Comparison of ENCODE assay signal across 8 cellular contexts in the genomic region with DNA sequence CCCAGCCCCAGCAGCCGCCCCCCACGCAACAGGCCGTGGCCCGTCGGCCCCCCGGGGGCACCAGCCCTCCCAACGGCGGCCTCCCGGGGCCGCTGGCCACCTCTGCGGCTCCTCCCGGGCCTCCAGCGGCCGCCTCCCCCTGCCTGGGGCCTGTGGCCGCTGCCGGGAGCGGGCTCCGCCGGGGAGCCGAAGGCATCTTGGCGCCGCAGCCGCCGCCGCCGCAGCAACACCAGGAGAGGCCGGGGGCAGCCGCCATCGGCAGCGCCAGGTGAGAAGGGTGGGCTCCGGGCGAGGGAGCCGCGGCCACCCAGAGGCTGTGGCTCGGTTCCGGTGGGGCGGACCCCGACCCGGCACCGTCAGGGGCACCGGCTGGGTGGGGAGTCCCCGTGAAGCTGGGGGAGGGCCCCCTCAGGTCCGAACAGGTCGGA.
DNase-seq lines count a peak whose midpoint lies in the region; TF ChIP-seq lines count a peak whose summit lies in the region.

No MANE protein-coding gene starts in this region.

- H3K9ac ChIP-seq in MM.1S (ENCODE audit: low read length) (peak overlapping the region; percentile 98), mucosa of stomach (ENCODE audit: low read length) (peak overlapping the region; percentile 98)

- H3K4me1 ChIP-seq in MM.1S (ENCODE audit: low read length) (peaks cover 12% of the 10 kb centered on the region; the same call in 1 of the 2 replicates), mucosa of stomach (ENCODE audit: control insufficient read depth, insufficient read depth, low read length) (peaks cover 11% of the 10 kb centered on the region)

- no peaks in the 10 kb centered on the region for H3K9me3 ChIP-seq in MM.1S (replicated peaks; ENCODE audit: insufficient read depth, low read length)
- no peaks in the 10 kb centered on the region for H3K9me3 ChIP-seq in mucosa of stomach (ENCODE audit: control insufficient read depth, low read length)

- H3K4me2 ChIP-seq in MM.1S (ENCODE audit: low read depth, low read length), result peak overlapping the region; percentile 39; the same call in 1 of the 2 replicates

- H3K27ac ChIP-seq in MM.1S (ENCODE audit: low read length) (peak overlapping the region; percentile 83), coronary artery (peak overlapping the region; percentile 97 to 100)

- no peaks in the 10 kb centered on the region for H3K9me2 ChIP-seq in MM.1S (replicated peaks; ENCODE audit: insufficient read depth, low read length)

- H3K4me3 ChIP-seq in MM.1S (ENCODE audit: low read length), result peak overlapping the region; percentile 84
- peak overlapping the region; percentile 100 for H3K4me3 ChIP-seq in coronary artery
- H3K4me3 ChIP-seq in mucosa of stomach (ENCODE audit: low read length), result peak overlapping the region; percentile 46

- H3K79me2 ChIP-seq in MM.1S (ENCODE audit: low read length), result peaks cover 57% of the 10 kb centered on the region

- DNase-seq in activated gamma-delta T cell (lab: John Stamatoyannopoulos, UW), result peak; percentile 59
- DNase-seq in activated gamma-delta T cell treated with Interleukin-2 at 50 U/mL for 16 hours, result no peak
- no peak for DNase-seq in MM.1S
- DNase-seq in coronary artery (ENCODE audit: low spot score), result no peak
- no peak for DNase-seq in NCI-H446 (lab: John Stamatoyannopoulos, UW)
- DNase-seq in LoVo (ENCODE audit: low spot score), result no peak
- no peak for DNase-seq in NCI-H446 treated with DMSO at 0.1 percent for 48 hours (lab: John Stamatoyannopoulos, UW)

- 0 out of 2 replicates have a peak overlapping the region, but pooled peaks have one; percentile 32 for H2AFZ ChIP-seq in MM.1S (ENCODE audit: low read length)

- H3K27me3 ChIP-seq in MM.1S (replicated peaks; ENCODE audit: insufficient read depth, low read length), result no peaks in the 10 kb centered on the region
- H3K27me3 ChIP-seq in mucosa of stomach (ENCODE audit: control insufficient read depth, insufficient read depth, low read length), result no peaks in the 10 kb centered on the region

- H3K36me3 ChIP-seq in MM.1S (replicated peaks; ENCODE audit: insufficient read depth, low read length), result peaks cover 13% of the 10 kb centered on the region; the same call in 1 of the 2 replicates
- H3K36me3 ChIP-seq in mucosa of stomach (ENCODE audit: control insufficient read depth, insufficient read depth, low read length), result no peaks in the 10 kb centered on the region

- TF ChIP-seq CTCF in MM.1S (IDR thresholded peaks at IDR 0.05; ENCODE audit: low read length) (no peak), coronary artery (IDR thresholded peaks at IDR 0.05) (no peak)

- peaks cover 11% of the 10 kb centered on the region; the same call in 1 of the 2 replicates for H4K20me1 ChIP-seq in MM.1S (ENCODE audit: insufficient read depth, low read length)

- no peaks in the 10 kb centered on the region for H3F3A ChIP-seq in MM.1S (ENCODE audit: insufficient read depth, low read length)

Comparison
In these comparisons a context has a peak if more than half of its experiments do, and no peak if none do; other contexts are left out.
1. H3K4me3 ChIP-seq: peak in every context shown above with its lines; median percentile 100 in coronary artery; 84 in MM.1S; 46 in mucosa of stomach.